24 cellular contexts compared by ENCODE assay signal in genomic region chr13:31591834-31592233, GRCh38.
"Had no signal": no experiment of that assay in that cellular context is flagged by ENCODE, and none has a peak within 500 bp of the region (broad histone marks: within the 10 kb centered on the region; RNA-seq: fewer than 3 reads in every experiment).

No MANE protein-coding gene starts in this region.

- H3K36me3 Mint-ChIP-seq: naive thymus-derived CD8-positive, alpha-beta T cell; stimulated activated memory B cell treated with anti-CD40 and anti-IgM and Interleukin-4, amounts not matched to agents 10 μg/mL and 1 μg/mL and 100 μg/mL, for 72 hours had no signal

- H3K27ac Mint-ChIP-seq: effector memory CD8-positive, alpha-beta T cell; naive thymus-derived CD8-positive, alpha-beta T cell; stimulated activated memory B cell treated with anti-CD40 and anti-IgM and Interleukin-4, amounts not matched to agents 10 μg/mL and 1 μg/mL and 100 μg/mL, for 72 hours had no signal

- H3K27ac ChIP-seq: esophagus squamous epithelium, left lung, pancreas, prostate gland, sigmoid colon, spleen, testis, tibial artery, upper lobe of left lung had no signal

- H3K27me3 ChIP-seq: left lung, pancreas, sigmoid colon, spleen, testis, tibial artery, upper lobe of left lung had no signal

- H3K4me3 ChIP-seq: esophagus squamous epithelium, left lung, pancreas, prostate gland, sigmoid colon, spleen, testis, tibial artery, upper lobe of left lung had no signal

- FAIRE-seq: urothelium cell line had no signal

- H3K36me3 ChIP-seq: esophagus squamous epithelium, left lung, pancreas, prostate gland, sigmoid colon, spleen, tibial artery, upper lobe of left lung had no signal

- H3K4me1 Mint-ChIP-seq: naive thymus-derived CD8-positive, alpha-beta T cell; stimulated activated memory B cell treated with anti-CD40 and anti-IgM and Interleukin-4, amounts not matched to agents 10 μg/mL and 1 μg/mL and 100 μg/mL, for 72 hours had no signal

- H3K9me3 ChIP-seq: esophagus squamous epithelium, left lung, pancreas, prostate gland, sigmoid colon, spleen, testis, tibial artery, upper lobe of left lung had no signal

- H3K4me1 ChIP-seq: esophagus squamous epithelium, left lung, pancreas, prostate gland, sigmoid colon, spleen, testis, upper lobe of left lung had no signal

- ATAC-seq: effector memory CD8-positive, alpha-beta T cell; left lung; naive thymus-derived CD8-positive, alpha-beta T cell; pancreas; right cardiac atrium; stimulated activated memory B cell treated with anti-CD40 and anti-IgM and Interleukin-4, amounts not matched to agents 10 μg/mL and 1 μg/mL and 100 μg/mL, for 72 hours; stimulated activated naive CD8-positive, alpha-beta T cell treated with anti-CD3 and anti-CD28 coated beads, Interleukin-15, Interleukin-2, amounts not matched to agents 100 U/mL and 50 U/mL, for 24 hours had no signal

- H3K4me3 Mint-ChIP-seq: effector memory CD8-positive, alpha-beta T cell; naive thymus-derived CD8-positive, alpha-beta T cell; stimulated activated memory B cell treated with anti-CD40 and anti-IgM and Interleukin-4, amounts not matched to agents 10 μg/mL and 1 μg/mL and 100 μg/mL, for 72 hours had no signal

- H3K27me3 Mint-ChIP-seq: stimulated activated memory B cell treated with anti-CD40 and anti-IgM and Interleukin-4, amounts not matched to agents 10 μg/mL and 1 μg/mL and 100 μg/mL, for 72 hours had no signal

- DNase-seq: cortex of kidney; effector memory CD8-positive, alpha-beta T cell; erythroblast; esophagus squamous epithelium; head of caudate nucleus; kidney; left lung; mesenchymal stem cell; midbrain; naive thymus-derived CD8-positive, alpha-beta T cell; occipital lobe; pancreas; right cardiac atrium; sigmoid colon; spleen; stimulated activated CD4-positive, alpha-beta T cell treated with anti-CD3 and anti-CD28 coated beads, Interleukin-4, amount 100 ng/mL, for 4 hours; stimulated activated naive CD8-positive, alpha-beta T cell treated with anti-CD3 and anti-CD28 coated beads, Interleukin-15, Interleukin-2, amounts not matched to agents 100 U/mL and 50 U/mL, for 24 hours; substantia nigra; testis; tibial artery; upper lobe of left lung had no signal
